ENCODE assay signal across 8 cellular contexts in the genomic region with DNA sequence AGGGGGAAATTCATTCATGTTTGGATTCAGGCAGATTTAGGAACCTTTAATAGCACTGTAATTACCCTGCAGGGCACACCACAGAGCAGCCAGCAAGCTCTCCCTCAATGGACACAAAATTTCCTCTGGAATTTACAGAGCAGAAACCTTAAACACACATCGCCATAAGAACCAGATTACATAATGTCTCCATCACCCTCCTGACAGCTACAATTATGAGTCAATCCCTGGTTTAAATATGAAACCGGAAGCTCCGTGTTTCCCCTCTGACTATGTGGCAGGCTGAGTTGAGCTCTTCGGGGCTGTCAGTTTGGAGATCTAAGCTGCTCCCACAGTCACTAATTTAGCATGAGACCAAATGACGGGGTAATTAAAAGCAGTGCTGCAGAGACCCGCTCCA.
DNase-seq lines count a peak whose midpoint lies in the region; ATAC-seq and TF ChIP-seq lines count a peak whose summit lies in the region.

No MANE protein-coding gene starts in this region.

- ATAC-seq in GM19351 (IDR thresholded peaks at IDR 0.05; ENCODE audit: unreplicated experiment) (peak; percentile 76), HG03280 (IDR thresholded peaks at IDR 0.05; ENCODE audit: unreplicated experiment) (peak; percentile 66), GM23338 (no peak)

- no peaks in the 10 kb centered on the region for H3K36me3 Mint-ChIP-seq in GM23338 (ENCODE audit: low read depth)

- intact Hi-C loops in dorsolateral prefrontal cortex (cut with DNase I), result loop anchor here in 1 of 2 donors (5.0 kb wide), 1 partner anchor 72 kb away; no protein-coding TSS in a partner anchor

- TF ChIP-seq CTCF in dorsolateral prefrontal cortex (IDR thresholded peaks at IDR 0.05 in 54 of 56, conservative IDR thresholded peaks at IDR 0.05 in 2 of 56; ENCODE audit: low read depth in 1 of 56, partially characterized antibody in 56 of 56), result peak in 1 of 56 donors; percentile 14
- no peak for TF ChIP-seq CTCF in GM23338 (conservative IDR thresholded peaks at IDR 0.05; ENCODE audit: low read depth in 2 of 2)

- no peaks in the 10 kb centered on the region for H3K27me3 ChIP-seq in dorsolateral prefrontal cortex
- peaks cover 52% of the 10 kb centered on the region for H3K27me3 ChIP-seq in GM23338 (ENCODE audit: insufficient read depth)

- H2AFZ ChIP-seq in GM23338, result no peak overlapping the region

- DNase-seq in Caki2 (ENCODE audit: low read depth), result peak; percentile 24
- DNase-seq in RPMI8226, result peak; percentile 55
- DNase-seq in dorsolateral prefrontal cortex, result no peak
- DNase-seq in myocyte (ENCODE audit: low read depth), result peak; percentile 63
- no peak for DNase-seq in G401 (ENCODE audit: low spot score)
- no peak for DNase-seq in GM23338 (ENCODE audit: low spot score)

- H3K4me3 Mint-ChIP-seq in GM23338, result no peak overlapping the region

- no peaks in the 10 kb centered on the region for H4K20me1 ChIP-seq in GM23338 (replicated peaks; ENCODE audit: insufficient read depth)

- no peak overlapping the region for H3K27ac Mint-ChIP-seq in GM23338

- H3K9me3 Mint-ChIP-seq in GM23338, result no peaks in the 10 kb centered on the region

- peak overlapping the region in 56 of 59 donors; percentile 14 to 96 (median 72) for H3K27ac ChIP-seq in dorsolateral prefrontal cortex
- no peak overlapping the region for H3K27ac ChIP-seq in GM23338 (ENCODE audit: low read depth)

- no peaks in the 10 kb centered on the region for H3K36me3 ChIP-seq in GM23338 (ENCODE audit: insufficient read depth)

- peaks cover 44% of the 10 kb centered on the region for H3K27me3 Mint-ChIP-seq in GM23338 (ENCODE audit: insufficient read depth, low read depth, poor library complexity)

- in situ Hi-C loops in Caki2 (cut with HindIII; ENCODE audit: low pct_unique_long_range_greater_than_20kb, low sequenced_read_pairs) (no loop called here), G401 (cut with HindIII; ENCODE audit: low sequenced_read_pairs) (no loop called here)

- H3K79me2 ChIP-seq in GM23338 (replicated peaks; ENCODE audit: insufficient read depth), result no peaks in the 10 kb centered on the region

- H3K4me3 ChIP-seq in dorsolateral prefrontal cortex, result peak overlapping the region in 53 of 59 donors; percentile 0 to 51 (median 33)
- no peak overlapping the region for H3K4me3 ChIP-seq in GM23338

- no peak overlapping the region for H3K4me2 ChIP-seq in GM23338

- H3K4me1 ChIP-seq in GM23338 (ENCODE audit: insufficient read depth), result peaks cover 25% of the 10 kb centered on the region

- peaks cover under 1% of the 10 kb centered on the region; the same call in 1 of the 2 replicates for H3K9me2 ChIP-seq in GM23338 (ENCODE audit: insufficient read depth)

- H3K4me1 Mint-ChIP-seq in GM23338, result peaks cover 55% of the 10 kb centered on the region

- H3F3A ChIP-seq in GM23338 (replicated peaks; ENCODE audit: low read depth), result 0 out of 2 replicates have a peak, but pooled peaks cover 9% of the 10 kb centered on the region

TF ChIP-seq in GM23338, 12 proteins besides CTCF, POLR2A, EP300 and RAD21 (continues in another document):
- TF ChIP-seq NANOG (IDR thresholded peaks at IDR 0.05; ENCODE audit: borderline replicate concordance) (no peak), EZH2 (IDR thresholded peaks at IDR 0.05; ENCODE audit: low read depth, unreplicated experiment) (no peak), ZNF114 (CRISPR knock-in tag; IDR thresholded peaks at IDR 0.05) (no peak), EZH2phosphoT487 (IDR thresholded peaks at IDR 0.05; ENCODE audit: unreplicated experiment) (no peak), STAT1 (IDR thresholded peaks at IDR 0.05; ENCODE audit: unreplicated experiment) (no peak), ZNF331 (CRISPR knock-in tag; IDR thresholded peaks at IDR 0.05; ENCODE audit: low read depth) (no peak), POLR2AphosphoS5 (IDR thresholded peaks at IDR 0.05; ENCODE audit: low read depth) (no peak)
- TF ChIP-seq, protein P1, sequence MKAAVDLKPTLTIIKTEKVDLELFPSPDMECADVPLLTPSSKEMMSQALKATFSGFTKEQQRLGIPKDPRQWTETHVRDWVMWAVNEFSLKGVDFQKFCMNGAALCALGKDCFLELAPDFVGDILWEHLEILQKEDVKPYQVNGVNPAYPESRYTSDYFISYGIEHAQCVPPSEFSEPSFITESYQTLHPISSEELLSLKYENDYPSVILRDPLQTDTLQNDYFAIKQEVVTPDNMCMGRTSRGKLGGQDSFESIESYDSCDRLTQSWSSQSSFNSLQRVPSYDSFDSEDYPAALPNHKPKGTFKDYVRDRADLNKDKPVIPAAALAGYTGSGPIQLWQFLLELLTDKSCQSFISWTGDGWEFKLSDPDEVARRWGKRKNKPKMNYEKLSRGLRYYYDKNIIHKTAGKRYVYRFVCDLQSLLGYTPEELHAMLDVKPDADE (IDR thresholded peaks at IDR 0.05), result no peak
- TF ChIP-seq, protein P2, sequence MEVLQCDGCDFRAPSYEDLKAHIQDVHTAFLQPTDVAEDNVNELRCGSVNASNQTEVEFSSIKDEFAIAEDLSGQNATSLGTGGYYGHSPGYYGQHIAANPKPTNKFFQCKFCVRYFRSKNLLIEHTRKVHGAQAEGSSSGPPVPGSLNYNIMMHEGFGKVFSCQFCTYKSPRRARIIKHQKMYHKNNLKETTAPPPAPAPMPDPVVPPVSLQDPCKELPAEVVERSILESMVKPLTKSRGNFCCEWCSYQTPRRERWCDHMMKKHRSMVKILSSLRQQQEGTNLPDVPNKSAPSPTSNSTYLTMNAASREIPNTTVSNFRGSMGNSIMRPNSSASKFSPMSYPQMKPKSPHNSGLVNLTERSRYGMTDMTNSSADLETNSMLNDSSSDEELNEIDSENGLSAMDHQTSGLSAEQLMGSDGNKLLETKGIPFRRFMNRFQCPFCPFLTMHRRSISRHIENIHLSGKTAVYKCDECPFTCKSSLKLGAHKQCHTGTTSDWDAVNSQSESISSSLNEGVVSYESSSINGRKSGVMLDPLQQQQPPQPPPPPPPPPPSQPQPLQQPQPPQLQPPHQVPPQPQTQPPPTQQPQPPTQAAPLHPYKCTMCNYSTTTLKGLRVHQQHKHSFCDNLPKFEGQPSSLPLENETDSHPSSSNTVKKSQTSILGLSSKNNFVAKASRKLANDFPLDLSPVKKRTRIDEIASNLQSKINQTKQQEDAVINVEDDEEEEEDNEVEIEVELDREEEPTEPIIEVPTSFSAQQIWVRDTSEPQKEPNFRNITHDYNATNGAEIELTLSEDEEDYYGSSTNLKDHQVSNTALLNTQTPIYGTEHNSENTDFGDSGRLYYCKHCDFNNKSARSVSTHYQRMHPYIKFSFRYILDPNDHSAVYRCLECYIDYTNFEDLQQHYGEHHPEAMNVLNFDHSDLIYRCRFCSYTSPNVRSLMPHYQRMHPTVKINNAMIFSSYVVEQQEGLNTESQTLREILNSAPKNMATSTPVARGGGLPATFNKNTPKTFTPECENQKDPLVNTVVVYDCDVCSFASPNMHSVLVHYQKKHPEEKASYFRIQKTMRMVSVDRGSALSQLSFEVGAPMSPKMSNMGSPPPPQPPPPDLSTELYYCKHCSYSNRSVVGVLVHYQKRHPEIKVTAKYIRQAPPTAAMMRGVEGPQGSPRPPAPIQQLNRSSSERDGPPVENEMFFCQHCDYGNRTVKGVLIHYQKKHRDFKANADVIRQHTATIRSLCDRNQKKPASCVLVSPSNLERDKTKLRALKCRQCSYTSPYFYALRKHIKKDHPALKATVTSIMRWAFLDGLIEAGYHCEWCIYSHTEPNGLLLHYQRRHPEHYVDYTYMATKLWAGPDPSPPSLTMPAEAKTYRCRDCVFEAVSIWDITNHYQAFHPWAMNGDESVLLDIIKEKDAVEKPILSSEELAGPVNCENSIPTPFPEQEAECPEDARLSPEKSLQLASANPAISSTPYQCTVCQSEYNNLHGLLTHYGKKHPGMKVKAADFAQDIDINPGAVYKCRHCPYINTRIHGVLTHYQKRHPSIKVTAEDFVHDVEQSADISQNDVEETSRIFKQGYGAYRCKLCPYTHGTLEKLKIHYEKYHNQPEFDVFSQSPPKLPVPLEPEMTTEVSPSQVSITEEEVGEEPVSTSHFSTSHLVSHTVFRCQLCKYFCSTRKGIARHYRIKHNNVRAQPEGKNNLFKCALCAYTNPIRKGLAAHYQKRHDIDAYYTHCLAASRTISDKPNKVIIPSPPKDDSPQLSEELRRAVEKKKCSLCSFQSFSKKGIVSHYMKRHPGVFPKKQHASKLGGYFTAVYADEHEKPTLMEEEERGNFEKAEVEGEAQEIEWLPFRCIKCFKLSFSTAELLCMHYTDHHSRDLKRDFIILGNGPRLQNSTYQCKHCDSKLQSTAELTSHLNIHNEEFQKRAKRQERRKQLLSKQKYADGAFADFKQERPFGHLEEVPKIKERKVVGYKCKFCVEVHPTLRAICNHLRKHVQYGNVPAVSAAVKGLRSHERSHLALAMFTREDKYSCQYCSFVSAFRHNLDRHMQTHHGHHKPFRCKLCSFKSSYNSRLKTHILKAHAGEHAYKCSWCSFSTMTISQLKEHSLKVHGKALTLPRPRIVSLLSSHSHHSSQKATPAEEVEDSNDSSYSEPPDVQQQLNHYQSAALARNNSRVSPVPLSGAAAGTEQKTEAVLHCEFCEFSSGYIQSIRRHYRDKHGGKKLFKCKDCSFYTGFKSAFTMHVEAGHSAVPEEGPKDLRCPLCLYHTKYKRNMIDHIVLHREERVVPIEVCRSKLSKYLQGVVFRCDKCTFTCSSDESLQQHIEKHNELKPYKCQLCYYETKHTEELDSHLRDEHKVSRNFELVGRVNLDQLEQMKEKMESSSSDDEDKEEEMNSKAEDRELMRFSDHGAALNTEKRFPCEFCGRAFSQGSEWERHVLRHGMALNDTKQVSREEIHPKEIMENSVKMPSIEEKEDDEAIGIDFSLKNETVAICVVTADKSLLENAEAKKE (CRISPR knock-in tag; IDR thresholded peaks at IDR 0.05), result no peak

Comparison
In these comparisons a context has a peak if more than half of its experiments do, and no peak if none do; other contexts are left out.
1. DNase-seq: peak in Caki2 (single experiment), RPMI8226 (single experiment) and myocyte (single experiment); none in dorsolateral prefrontal cortex (0 of 10), G401 (single experiment) and GM23338 (single experiment).